8 cellular contexts compared by ENCODE assay signal in the genomic region with DNA sequence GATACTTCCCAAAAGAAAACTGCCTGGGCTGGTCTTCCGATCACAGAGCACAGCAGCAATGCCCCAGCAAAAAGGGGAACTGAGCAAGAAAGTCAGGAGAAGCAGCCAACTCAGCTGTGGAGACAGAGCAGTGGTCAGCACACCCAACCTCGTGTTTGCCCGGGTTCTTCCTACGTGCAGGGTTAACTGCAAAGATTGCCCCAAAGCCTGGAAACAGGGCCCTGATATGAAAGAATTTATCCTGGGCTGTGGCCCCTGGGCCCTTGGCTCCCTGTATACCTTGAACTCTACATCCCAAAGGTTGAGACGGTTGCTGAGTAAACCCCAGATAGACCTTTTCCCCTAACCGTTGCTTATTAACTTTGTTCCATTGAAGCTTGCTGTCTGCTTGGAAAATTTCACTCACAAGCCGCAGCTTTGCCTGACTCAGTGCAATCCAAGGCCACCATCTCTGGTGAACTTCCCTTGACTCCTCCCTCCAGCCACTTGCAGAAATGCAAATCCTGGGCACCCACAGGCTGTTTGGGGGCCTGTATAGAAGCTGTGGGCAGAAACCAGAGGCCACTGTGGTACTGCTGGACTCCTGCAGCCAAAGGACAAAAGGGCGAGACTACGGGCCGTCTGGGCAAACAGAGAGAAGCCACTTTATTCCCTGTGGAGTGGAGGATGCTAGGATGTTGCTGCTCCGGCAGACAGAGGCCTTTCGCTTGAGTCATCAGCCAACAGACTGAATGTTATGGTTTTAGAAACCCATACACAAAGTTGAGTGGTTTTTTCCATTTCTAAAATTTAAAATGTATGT. TPM values are rescaled to one million over a fixed set of nuclear protein-coding genes. Genes with fewer than 3 reads are reported as not detected.
DNase-seq lines count a peak whose midpoint lies in the region; ATAC-seq and TF ChIP-seq lines count a peak whose summit lies in the region.

No MANE protein-coding gene starts in this region.

- no peak for TF ChIP-seq CTCF in DOHH2 (IDR thresholded peaks at IDR 0.05; ENCODE audit: low read depth, low read length, poor library complexity, severe bottlenecking)
- TF ChIP-seq CTCF in adrenal gland (IDR thresholded peaks at IDR 0.05), result no peak
- no peak for TF ChIP-seq CTCF in upper lobe of left lung (IDR thresholded peaks at IDR 0.05)

- 27 to 38% (median 34%) methylated on average over 7 to 12 of the region's 12 CpGs for WGBS in adrenal gland, 4 donors
- WGBS in upper lobe of left lung, 2 donors, result 75 to 76% methylated on average over 10 to 12 of the region's 12 CpGs

- no peaks in the 10 kb centered on the region for H3K79me2 ChIP-seq in DOHH2 (ENCODE audit: control insufficient read depth, low read length)

- H3K4me3 ChIP-seq in DOHH2 (ENCODE audit: low read length) (peak overlapping the region; percentile 48), adrenal gland (no peak overlapping the region), upper lobe of left lung (no peak overlapping the region)

- H3K4me1 ChIP-seq in DOHH2 (ENCODE audit: control insufficient read depth, low read length) (peaks cover 37% of the 10 kb centered on the region), adrenal gland (replicated peaks in 1 of 2) (peaks cover 84 to 99% of the 10 kb centered on the region in 2 donors), upper lobe of left lung (peaks cover 12 to 42% (median 27%) of the 10 kb centered on the region in 4 donors)

- no peaks in the 10 kb centered on the region for H3F3A ChIP-seq in DOHH2 (ENCODE audit: control insufficient read depth, insufficient read depth)

- ATAC-seq in GM21423 (IDR thresholded peaks at IDR 0.05; ENCODE audit: unreplicated experiment) (peak; percentile 65), HG03575 (IDR thresholded peaks at IDR 0.05; ENCODE audit: extremely low read depth, insufficient number of reproducible peaks, low FRiP score, unreplicated experiment) (peak; percentile 54), left lobe of liver (peak; percentile 54), upper lobe of left lung (ENCODE audit: low FRiP score in 2 of 2) (peak; percentile 11 to 82)

- peak; percentile 72 to 92 (median 90) for DNase-seq in adrenal gland
- no peak for DNase-seq in left lobe of liver (ENCODE audit: low spot score)
- DNase-seq in upper lobe of left lung, result peak in 1 of 2 donors; percentile 50
- no peak for DNase-seq in NCI-H526 treated with DMSO at 0.1 percent for 48 hours (lab: John Stamatoyannopoulos, UW)
- no peak for DNase-seq in stimulated activated naive CD4-positive, alpha-beta T cell (lab: John Stamatoyannopoulos, UW)

- H4K20me1 ChIP-seq in DOHH2 (ENCODE audit: control insufficient read depth, insufficient read depth, low read depth, low read length), result no peaks in the 10 kb centered on the region

- intact Hi-C loops in adrenal gland (cut with DNase I), result no loop called here

- H3K9me2 ChIP-seq in DOHH2 (replicated peaks; ENCODE audit: control insufficient read depth, low read length), result no peaks in the 10 kb centered on the region

- peak overlapping the region; percentile 42 for H3K27ac ChIP-seq in DOHH2 (ENCODE audit: low read depth, low read length)
- peak overlapping the region; percentile 87 to 96 (median 96) for H3K27ac ChIP-seq in adrenal gland
- peak overlapping the region in 3 of 4 donors; percentile 20 to 68 (median 56) for H3K27ac ChIP-seq in upper lobe of left lung

- no peaks in the 10 kb centered on the region for H3K36me3 ChIP-seq in DOHH2 (ENCODE audit: control insufficient read depth, low read length)
- peaks cover 0 to 9% of the 10 kb centered on the region in 2 donors for H3K36me3 ChIP-seq in adrenal gland (replicated peaks in 1 of 2)
- peaks cover 0 to 8% (median 5%) of the 10 kb centered on the region in 4 donors for H3K36me3 ChIP-seq in upper lobe of left lung

- peak overlapping the region; percentile 67 for H3K4me2 ChIP-seq in DOHH2 (ENCODE audit: low read length)

- H3K27me3 ChIP-seq in DOHH2 (ENCODE audit: control insufficient read depth, low read length) (no peaks in the 10 kb centered on the region), adrenal gland (no peaks in the 10 kb centered on the region), upper lobe of left lung (no peaks in the 10 kb centered on the region)

- no peak for TF ChIP-seq EP300 in upper lobe of left lung (IDR thresholded peaks at IDR 0.05)

- H3K9me3 ChIP-seq in DOHH2 (ENCODE audit: control insufficient read depth, insufficient read depth, low read length) (no peaks in the 10 kb centered on the region), adrenal gland (replicated peaks in 1 of 3) (no peaks in the 10 kb centered on the region), upper lobe of left lung (no peaks in the 10 kb centered on the region)

- peak in 1 of 2 donors; percentile 45 for TF ChIP-seq POLR2A in adrenal gland (IDR thresholded peaks at IDR 0.05)
- peak in 1 of 4 donors; percentile 15 for TF ChIP-seq POLR2A in upper lobe of left lung (IDR thresholded peaks at IDR 0.05)

RNA-seq across cellular contexts. Expression of a gene that starts 18.2 kb away (rescaled TPM):
- total RNA-seq in adrenal gland (100 to 1,000 TPM in 5 of 8 donors, 10 to 100 TPM in 3; 58.9 to 205 (median 120) TPM), left lobe of liver (7.7 TPM), upper lobe of left lung (10 to 100 TPM; 61.4 to 99.4 (median 71.8) TPM)
- 10 to 100 TPM; 27.6 to 42.2 (median 32.5) TPM for polyA plus RNA-seq in adrenal gland

Comparison
In these comparisons a context has a peak if more than half of its experiments do, and no peak if none do; other contexts are left out.
1. H3K27ac ChIP-seq: peak in every context shown above with its lines; median percentile 96 in adrenal gland; 56 in upper lobe of left lung; 42 in DOHH2.
2. DNase-seq: peak in adrenal gland (7 of 7); none in left lobe of liver (single experiment), NCI-H526 treated with DMSO at 0.1 percent for 48 hours (single experiment) and stimulated activated naive CD4-positive, alpha-beta T cell (0 of 6).
3. Peak in every context shown above with its lines, with median percentiles within 50 percentile points of each other: ATAC-seq.